In the genomic region with DNA sequence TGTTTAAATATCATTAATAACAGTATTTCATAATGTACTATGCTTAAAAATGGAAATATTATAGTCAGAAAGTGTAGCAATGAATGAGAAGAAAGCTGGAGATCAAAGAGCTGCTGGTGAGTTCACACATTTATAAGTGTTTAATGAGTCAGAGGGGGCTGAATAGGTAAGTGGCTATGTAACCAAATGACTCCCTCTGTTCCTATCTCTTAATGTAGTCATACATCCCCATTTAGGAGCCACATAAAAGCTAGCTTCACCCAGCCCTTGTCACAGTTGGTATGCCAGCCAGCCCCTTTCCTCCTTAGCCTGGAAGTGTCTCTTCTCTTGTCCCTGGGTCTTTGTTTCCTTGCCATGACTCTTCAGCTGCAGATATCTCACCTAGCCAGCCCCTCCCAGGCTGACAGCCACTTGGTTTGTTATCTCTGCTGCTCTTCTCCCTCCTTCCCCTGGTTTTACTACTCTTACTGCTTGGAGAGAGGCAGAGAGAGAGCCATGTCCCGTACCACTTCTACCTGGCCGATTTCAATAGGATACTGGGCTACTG, we compare ENCODE assay signal across 18 cellular contexts.
A peak's percentile ranks its signal among the peaks of the same experiment; 100 is the strongest.
DNase-seq lines count a peak whose midpoint lies in the region; ATAC-seq and TF ChIP-seq lines count a peak whose summit lies in the region.
"Had no signal": no experiment of that assay in that cellular context is flagged by ENCODE, and none has a peak within 500 bp of the region (broad histone marks: within the 10 kb centered on the region; RNA-seq: fewer than 3 reads in every experiment).

No MANE protein-coding gene starts in this region.

- H3K9me3 Mint-ChIP-seq in CD4-positive, alpha-beta memory T cell = peaks cover 0 to 8% (median 3%) of the 10 kb centered on the region in 8 donors

- no peaks in the 10 kb centered on the region for H3K4me1 ChIP-seq in foreskin keratinocyte
- H3K4me1 ChIP-seq in CD4-positive, alpha-beta memory T cell (ENCODE audit: insufficient read depth, low read length) = no peaks in the 10 kb centered on the region

- POLR2A ChIA-PET in CD4-positive, alpha-beta memory T cell (lab: Charles Lee; ENCODE audit: partially characterized antibody) = no interaction called here

- no peaks in the 10 kb centered on the region for H3K36me3 Mint-ChIP-seq in CD4-positive, alpha-beta memory T cell

- no peaks in the 10 kb centered on the region for H3K27me3 Mint-ChIP-seq in CD4-positive, alpha-beta memory T cell

- no peak overlapping the region for H3K4me3 ChIP-seq in CD4-positive, alpha-beta memory T cell (ENCODE audit: low read length in 2 of 2)
- H3K4me3 ChIP-seq: BLaER1 treated with 17β-estradiol and CSF1 and Interleukin-3, amounts not matched to agents 10 nM and 100 nM; K562; SK-N-MC had no signal

- peak; percentile 9 for DNase-seq in NCI-H1092 treated with DMSO at 0.1 percent for 48 hours (lab: John Stamatoyannopoulos, UW)
- DNase-seq in NCI-H1092 (lab: John Stamatoyannopoulos, UW) = no peak
- peak; percentile 74 for DNase-seq in DMS79 treated with DMSO at 0.1 percent for 48 hours (lab: John Stamatoyannopoulos, UW)
- peak; percentile 42 for DNase-seq in NCI-H345 treated with DMSO at 0.1 percent for 48 hours (lab: John Stamatoyannopoulos, UW; ENCODE audit: unreplicated experiment)
- DNase-seq in foreskin keratinocyte = no peak
- DNase-seq in CD4-positive, alpha-beta memory T cell = no peak
- no peak for DNase-seq in SIG-M5 treated with dmso at 0.1 percent for 504 hours (lab: John Stamatoyannopoulos, UW; ENCODE audit: unreplicated experiment)
- DNase-seq: COR-L47, GF-D8, HFFc6, NCI-H1930, NCI-H446 had no signal

- H3K27me3 ChIP-seq in foreskin keratinocyte = no peaks in the 10 kb centered on the region
- no peaks in the 10 kb centered on the region for H3K27me3 ChIP-seq in CD4-positive, alpha-beta memory T cell (ENCODE audit: insufficient read depth, low read length)
- H3K27me3 ChIP-seq: BLaER1 treated with 17β-estradiol and CSF1 and Interleukin-3, amounts not matched to agents 10 nM and 100 nM had no signal

- no peak overlapping the region for H3K27ac ChIP-seq in foreskin keratinocyte
- no peak overlapping the region for H3K27ac ChIP-seq in CD4-positive, alpha-beta memory T cell (ENCODE audit: low read depth, low read length)
- H3K27ac ChIP-seq: 22Rv1; BLaER1 treated with 17β-estradiol and CSF1 and Interleukin-3, amounts not matched to agents 10 nM and 100 nM; HL-60; SK-N-MC had no signal

- no peaks in the 10 kb centered on the region for H3K9me3 ChIP-seq in CD4-positive, alpha-beta memory T cell (ENCODE audit: control insufficient read depth in 1 of 2, low read length in 2 of 2)
- H3K9me3 ChIP-seq: BLaER1 treated with 17β-estradiol and CSF1 and Interleukin-3, amounts not matched to agents 10 nM and 100 nM had no signal

- H3K4me1 Mint-ChIP-seq in CD4-positive, alpha-beta memory T cell = no peaks in the 10 kb centered on the region

- H3K27ac Mint-ChIP-seq in CD4-positive, alpha-beta memory T cell = no peak overlapping the region
- H3K27ac Mint-ChIP-seq: HFFc6 had no signal

- H3K36me3 ChIP-seq in CD4-positive, alpha-beta memory T cell (ENCODE audit: insufficient read depth, low read length) = no peaks in the 10 kb centered on the region
- H3K36me3 ChIP-seq: BLaER1 treated with 17β-estradiol and CSF1 and Interleukin-3, amounts not matched to agents 10 nM and 100 nM had no signal

- no peak overlapping the region for H3K4me3 Mint-ChIP-seq in CD4-positive, alpha-beta memory T cell
- H3K4me3 Mint-ChIP-seq: HFFc6 had no signal

- intact Hi-C loops in CD4-positive, alpha-beta memory T cell (cut with micrococcal nuclease) = no loop called here

- ATAC-seq in foreskin keratinocyte = peak; percentile 50
- no peak for ATAC-seq in GM21526 (IDR thresholded peaks at IDR 0.05; ENCODE audit: low FRiP score, unreplicated experiment)
- ATAC-seq: K562 had no signal

- TF ChIP-seq CTCF in foreskin keratinocyte (conservative IDR thresholded peaks at IDR 0.05) = no peak

- CTCF ChIA-PET in CD4-positive, alpha-beta memory T cell (lab: Charles Lee; ENCODE audit: partially characterized antibody) = no interaction called here

Comparison
In these comparisons a context has a peak if more than half of its experiments do, and no peak if none do; other contexts are left out.
1. DNase-seq: peak in NCI-H1092 treated with DMSO at 0.1 percent for 48 hours (single experiment), DMS79 treated with DMSO at 0.1 percent for 48 hours (single experiment) and NCI-H345 treated with DMSO at 0.1 percent for 48 hours (single experiment); none in NCI-H1092 (single experiment), foreskin keratinocyte (0 of 2), CD4-positive, alpha-beta memory T cell (0 of 5) and SIG-M5 treated with dmso at 0.1 percent for 504 hours (single experiment).